Comparison of ENCODE assay signal across 19 cellular contexts in genomic region chr2:228768818-228769217, GRCh38.
DNase-seq lines count a peak whose midpoint lies in the region; ATAC-seq and TF ChIP-seq lines count a peak whose summit lies in the region.
"Had no signal": no experiment of that assay in that cellular context is flagged by ENCODE, and none has a peak within 500 bp of the region (broad histone marks: within the 10 kb centered on the region; RNA-seq: fewer than 3 reads in every experiment).

No MANE protein-coding gene starts in this region.

- H3K4me3 ChIP-seq in choroid plexus epithelial cell (ENCODE audit: low read depth, low read length) (no peak overlapping the region), mesenchymal stem cell (ENCODE audit: insufficient read depth in 1 of 2, low read depth in 1 of 2, low read length in 2 of 2) (no peak overlapping the region)
- H3K4me3 ChIP-seq: heart left ventricle, pancreas had no signal

- H3K9me3 Mint-ChIP-seq in activated CD8-positive, alpha-beta T cell treated with anti-CD3 and anti-CD28 coated beads, Interleukin-2, amount 10 ng/mL, durations not matched to agents 7 days and 5 days (ENCODE audit: insufficient read depth) = no peaks in the 10 kb centered on the region

- no peak overlapping the region for H3K27ac Mint-ChIP-seq in activated CD8-positive, alpha-beta T cell treated with anti-CD3 and anti-CD28 coated beads, Interleukin-2, amount 10 ng/mL, durations not matched to agents 7 days and 5 days
- H3K27ac Mint-ChIP-seq: activated CD4-positive, alpha-beta T cell treated with anti-CD3 and anti-CD28 coated beads, Interleukin-2, amount 10 ng/mL, durations not matched to agents 7 days and 5 days; CD8-positive, alpha-beta T cell; dendritic cell treated with granulocyte-macrophage colony-stimulating factor and Interleukin-4, amounts not matched to agents 40 ng/mL and 50 ng/mL, for 4 days; T-cell had no signal

- no peak overlapping the region for H2BK120ac ChIP-seq in mesenchymal stem cell (ENCODE audit: low read depth, low read length)

- CTCF ChIA-PET in activated CD8-positive, alpha-beta T cell treated with anti-CD3 and anti-CD28 coated beads, Interleukin-2, amount 10 ng/mL, durations not matched to agents 7 days and 5 days (lab: Charles Lee) = no interaction called here

- no peak overlapping the region for H2BK5ac ChIP-seq in mesenchymal stem cell (ENCODE audit: low read depth, low read length, poor library complexity, severe bottlenecking)

- no peak overlapping the region for H2AFZ ChIP-seq in mesenchymal stem cell (ENCODE audit: low read depth, low read length)

- H3K4me2 ChIP-seq in mesenchymal stem cell (ENCODE audit: low read length, poor library complexity, severe bottlenecking) = no peak overlapping the region

- no peak overlapping the region for H2BK15ac ChIP-seq in mesenchymal stem cell (ENCODE audit: low read depth, poor library complexity, severe bottlenecking)

- H2AK5ac ChIP-seq in mesenchymal stem cell (ENCODE audit: low read length, severe bottlenecking) = no peak overlapping the region

- no peak overlapping the region for H3K27ac ChIP-seq in mesenchymal stem cell (ENCODE audit: low read length, poor library complexity, severe bottlenecking)
- H3K27ac ChIP-seq: pancreas had no signal

- no peak overlapping the region for H3K14ac ChIP-seq in mesenchymal stem cell (ENCODE audit: low read length in 2 of 2)

- H4K8ac ChIP-seq in mesenchymal stem cell (ENCODE audit: low read length) = no peak overlapping the region

- H3K36me3 ChIP-seq in mesenchymal stem cell (ENCODE audit: control insufficient read depth in 1 of 2, insufficient read depth in 2 of 2, low read depth in 1 of 2, low read length in 2 of 2) = no peaks in the 10 kb centered on the region
- H3K36me3 ChIP-seq: heart left ventricle, pancreas had no signal

- DNase-seq in AG09319 (ENCODE audit: extremely low read depth, low read depth) (peak; percentile 76), LHCN-M2 (ENCODE audit: low read depth) (peak; percentile 95), choroid plexus epithelial cell (ENCODE audit: low read depth) (peak; percentile 89), mesenchymal stem cell (peak; percentile 68)
- no peak for DNase-seq in activated CD8-positive, alpha-beta T cell treated with anti-CD3 and anti-CD28 coated beads, Interleukin-2, amount 10 ng/mL, durations not matched to agents 7 days and 5 days
- DNase-seq: activated CD4-positive, alpha-beta T cell treated with anti-CD3 and anti-CD28 coated beads, Interleukin-2, amount 10 ng/mL, durations not matched to agents 7 days and 5 days; activated gamma-delta T cell treated with Interleukin-2 at 50 U/mL for 16 hours; CD8-positive, alpha-beta T cell; mesendoderm; NCI-H146; pancreas; stimulated activated CD4-positive, alpha-beta T cell treated with anti-CD3 and anti-CD28 coated beads, Interleukin-2, amount 100 ng/mL, for 48 hours; stimulated activated naive CD4-positive, alpha-beta T cell treated with Interleukin-2 at 50 U/mL for 16 hours; T-cell had no signal

- H3K27me3 ChIP-seq in mesenchymal stem cell (ENCODE audit: control insufficient read depth in 1 of 2, insufficient read depth in 1 of 2, low read length in 2 of 2) = peaks cover 0 to 26% of the 10 kb centered on the region in 2 experiments
- H3K27me3 ChIP-seq: heart left ventricle, pancreas had no signal

- H3K4ac ChIP-seq in mesenchymal stem cell (ENCODE audit: low read depth in 1 of 2, low read length in 2 of 2) = no peak overlapping the region

- H3K18ac ChIP-seq in mesenchymal stem cell (ENCODE audit: low read depth in 1 of 2, low read length in 2 of 2) = no peak overlapping the region

- no peaks in the 10 kb centered on the region for H3K4me1 Mint-ChIP-seq in activated CD8-positive, alpha-beta T cell treated with anti-CD3 and anti-CD28 coated beads, Interleukin-2, amount 10 ng/mL, durations not matched to agents 7 days and 5 days (ENCODE audit: low read depth)
- H3K4me1 Mint-ChIP-seq: activated CD4-positive, alpha-beta T cell treated with anti-CD3 and anti-CD28 coated beads, Interleukin-2, amount 10 ng/mL, durations not matched to agents 7 days and 5 days; T-cell had no signal

- TF ChIP-seq CTCF in AG09319 (IDR thresholded peaks at IDR 0.05; ENCODE audit: low read depth, low read length) = no peak
- no peak for TF ChIP-seq CTCF in choroid plexus epithelial cell (conservative IDR thresholded peaks at IDR 0.05; ENCODE audit: low read depth, low read length)

- no peak overlapping the region for H3K4me3 Mint-ChIP-seq in activated CD8-positive, alpha-beta T cell treated with anti-CD3 and anti-CD28 coated beads, Interleukin-2, amount 10 ng/mL, durations not matched to agents 7 days and 5 days
- H3K4me3 Mint-ChIP-seq: activated CD4-positive, alpha-beta T cell treated with anti-CD3 and anti-CD28 coated beads, Interleukin-2, amount 10 ng/mL, durations not matched to agents 7 days and 5 days; CD8-positive, alpha-beta T cell; dendritic cell treated with granulocyte-macrophage colony-stimulating factor and Interleukin-4, amounts not matched to agents 40 ng/mL and 50 ng/mL, for 4 days; T-cell had no signal

- H3K4me1 ChIP-seq in mesenchymal stem cell (ENCODE audit: control insufficient read depth, insufficient read depth, low read depth, low read length) = no peaks in the 10 kb centered on the region
- H3K4me1 ChIP-seq: pancreas had no signal

- no peak overlapping the region for H3K9ac ChIP-seq in mesenchymal stem cell (ENCODE audit: low read length)

- H3K9me3 ChIP-seq in mesenchymal stem cell (ENCODE audit: control insufficient read depth, low read length) = peaks cover 7% of the 10 kb centered on the region
- H3K9me3 ChIP-seq: pancreas had no signal

- no CpG with 5 or more reads among the region's 1 CpG for WGBS in mesenchymal stem cell

- H3K79me1 ChIP-seq in mesenchymal stem cell (replicated peaks; ENCODE audit: low read length, poor library complexity, severe bottlenecking) = no peaks in the 10 kb centered on the region

- POLR2A ChIA-PET in activated CD8-positive, alpha-beta T cell treated with anti-CD3 and anti-CD28 coated beads, Interleukin-2, amount 10 ng/mL, durations not matched to agents 7 days and 5 days (lab: Charles Lee) = no interaction called here

- H4K91ac ChIP-seq in mesenchymal stem cell (ENCODE audit: low read length) = no peak overlapping the region

- no peak overlapping the region for H2BK12ac ChIP-seq in mesenchymal stem cell (ENCODE audit: low read length in 2 of 2)

- no peaks in the 10 kb centered on the region for H3K27me3 Mint-ChIP-seq in activated CD8-positive, alpha-beta T cell treated with anti-CD3 and anti-CD28 coated beads, Interleukin-2, amount 10 ng/mL, durations not matched to agents 7 days and 5 days (ENCODE audit: low read depth)
- H3K27me3 Mint-ChIP-seq: activated CD4-positive, alpha-beta T cell treated with anti-CD3 and anti-CD28 coated beads, Interleukin-2, amount 10 ng/mL, durations not matched to agents 7 days and 5 days; dendritic cell treated with granulocyte-macrophage colony-stimulating factor and Interleukin-4, amounts not matched to agents 40 ng/mL and 50 ng/mL, for 4 days; T-cell had no signal

- H3K23ac ChIP-seq in mesenchymal stem cell (ENCODE audit: low read length in 2 of 2) = no peak overlapping the region

- no peaks in the 10 kb centered on the region for H3K36me3 Mint-ChIP-seq in activated CD8-positive, alpha-beta T cell treated with anti-CD3 and anti-CD28 coated beads, Interleukin-2, amount 10 ng/mL, durations not matched to agents 7 days and 5 days (ENCODE audit: low read depth)
- H3K36me3 Mint-ChIP-seq: CD8-positive, alpha-beta T cell; T-cell had no signal

- no peak for ATAC-seq in activated CD8-positive, alpha-beta T cell treated with anti-CD3 and anti-CD28 coated beads, Interleukin-2, amount 10 ng/mL, durations not matched to agents 7 days and 5 days
- no peak for ATAC-seq in HG02759 (IDR thresholded peaks at IDR 0.05; ENCODE audit: unreplicated experiment)
- ATAC-seq in HG03442 (IDR thresholded peaks at IDR 0.05; ENCODE audit: unreplicated experiment) = no peak
- no peak for ATAC-seq in HG03439 (IDR thresholded peaks at IDR 0.05; ENCODE audit: unreplicated experiment)
- ATAC-seq: CD8-positive, alpha-beta T cell; T-cell had no signal
